In the genomic region with DNA sequence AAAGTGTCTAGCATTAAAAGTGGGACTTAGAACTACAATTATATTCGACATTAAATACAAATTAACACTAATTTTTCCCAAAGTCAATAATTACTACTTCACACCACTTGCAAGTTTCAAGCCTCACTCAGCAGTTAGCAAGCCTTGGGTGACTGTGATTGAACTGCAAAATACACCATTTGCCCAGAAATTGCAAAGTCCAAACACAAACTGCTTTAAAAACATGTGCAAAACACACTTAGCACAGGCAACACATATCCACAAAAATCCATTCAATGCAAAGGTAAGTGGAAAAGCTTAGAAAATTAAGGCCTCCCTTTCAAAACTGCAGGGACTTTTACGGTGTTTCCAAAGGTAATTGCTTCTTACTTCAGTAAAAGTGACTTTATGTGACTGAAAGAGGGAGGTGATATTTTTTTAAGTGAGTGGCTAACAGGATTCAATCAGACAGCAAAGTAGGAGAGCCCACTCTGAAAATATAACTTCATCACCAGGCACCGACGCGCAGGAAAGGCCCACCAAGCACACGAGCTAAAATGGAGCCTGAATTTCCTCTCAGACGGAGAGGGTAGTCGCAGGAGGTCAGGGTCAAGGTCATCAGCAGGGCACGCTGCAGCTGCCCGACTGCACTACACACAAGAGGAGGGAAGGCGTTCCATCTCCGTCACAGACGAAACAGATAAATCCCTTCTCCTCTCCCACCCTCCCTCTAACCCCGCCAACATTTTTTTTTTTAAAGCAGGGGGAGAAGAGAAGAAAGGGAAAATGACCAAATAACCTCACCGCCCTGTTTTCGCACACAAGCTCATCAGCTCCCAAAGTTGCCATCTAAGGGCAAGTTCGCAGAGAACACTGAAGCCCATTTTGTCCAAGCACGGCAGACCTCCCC, we compare ENCODE assay signal across 8 cellular contexts. TPM values are rescaled to one million over a fixed set of nuclear protein-coding genes. Genes with fewer than 3 reads are reported as not detected.
DNase-seq lines count a peak whose midpoint lies in the region; ATAC-seq, FAIRE-seq and TF ChIP-seq lines count a peak whose summit lies in the region.

No MANE protein-coding gene starts in this region.

- peaks cover 62% of the 10 kb centered on the region for H3K79me2 ChIP-seq in PC-3 (ENCODE audit: low read length)

- intact Hi-C loops in PC-3 (cut with micrococcal nuclease) (loop anchor here (1.0 to 5.0 kb wide), 8 partner anchors 129 to 753 kb away; partner anchors contain the start of genes LSM6, MMAA and OTUD4), lower leg skin (cut with DNase I; ENCODE audit: low total_unique reads) (loop anchor here (5.0 kb wide), 1 partner anchor 318 kb away; the partner anchor contains the start of gene MMAA)

- peak; percentile 28 to 55 for DNase-seq in NCI-H524 (lab: John Stamatoyannopoulos, UW)
- no peak for DNase-seq in NCI-H524 treated with DMSO at 0.1 percent for 48 hours (lab: John Stamatoyannopoulos, UW)
- DNase-seq in H54 (ENCODE audit: insufficient read length, low spot score) = no peak
- DNase-seq in PC-3 = no peak
- DNase-seq in choroid plexus epithelial cell (ENCODE audit: low read depth) = no peak
- DNase-seq in lower leg skin (ENCODE audit: low spot score in 2 of 2) = no peak
- no peak for DNase-seq in suprapubic skin (ENCODE audit: low spot score in 2 of 2)
- no peak for DNase-seq in middle frontal gyrus (ENCODE audit: extremely low spot score, low spot score)

- POLR2A ChIA-PET in PC-3 (lab: Charles Lee; ENCODE audit: unreplicated experiment) = no interaction called here

- FAIRE-seq in H54 (lab: Jason Lieb, UNC) = no peak

- H3K4me3 ChIP-seq in PC-3 (ENCODE audit: low read length) (peak overlapping the region; percentile 84), choroid plexus epithelial cell (ENCODE audit: low read depth, low read length) (peak overlapping the region; percentile 89), lower leg skin (ENCODE audit: low read depth, poor library complexity, severe bottlenecking) (peak overlapping the region; percentile 65), suprapubic skin (peak overlapping the region; percentile 89)

- peak overlapping the region; percentile 80 for H3K9ac ChIP-seq in PC-3 (ENCODE audit: low read length)

- CTCF ChIA-PET in PC-3 (lab: Charles Lee) = interaction anchor here (0.6 kb wide), 1 partner anchor 719 kb away, joined by 3 read pairs; no protein-coding TSS in a partner anchor

- BruUV-seq in PC-3 (replicated peaks; lab: Mats Ljungman, UMichigan) = TSS peak; percentile 15

- TF ChIP-seq CTCF in PC-3 (conservative IDR thresholded peaks at IDR 0.05; ENCODE audit: low read depth, low read length) (no peak), choroid plexus epithelial cell (conservative IDR thresholded peaks at IDR 0.05; ENCODE audit: low read depth, low read length) (no peak), lower leg skin (IDR thresholded peaks at IDR 0.05) (no peak), suprapubic skin (IDR thresholded peaks at IDR 0.05) (no peak)

- peak overlapping the region; percentile 75 for H3K27ac ChIP-seq in PC-3 (ENCODE audit: low read length)
- H3K27ac ChIP-seq in suprapubic skin = peak overlapping the region; percentile 93

- H3K4me2 ChIP-seq in PC-3 (ENCODE audit: low read length) = peak overlapping the region; percentile 88

- peak overlapping the region; percentile 85 for H2AFZ ChIP-seq in PC-3 (ENCODE audit: low read length)

- H4K20me1 ChIP-seq in PC-3 (ENCODE audit: low read length) = no peaks in the 10 kb centered on the region

- H3K27me3 ChIP-seq in PC-3 (ENCODE audit: low read length) (no peaks in the 10 kb centered on the region), suprapubic skin (no peaks in the 10 kb centered on the region)

- TF ChIP-seq EP300 in suprapubic skin (IDR thresholded peaks at IDR 0.05) = no peak

- peaks cover 6% of the 10 kb centered on the region for H3F3A ChIP-seq in PC-3 (ENCODE audit: low read length, unreplicated experiment)

- H3K4me1 ChIP-seq in PC-3 (ENCODE audit: insufficient read depth, low read length) = peaks cover 31% of the 10 kb centered on the region
- peaks cover 9% of the 10 kb centered on the region for H3K4me1 ChIP-seq in suprapubic skin

- H3K9me2 ChIP-seq in PC-3 (replicated peaks; ENCODE audit: low read length) = no peaks in the 10 kb centered on the region

- no peaks in the 10 kb centered on the region for H3K36me3 ChIP-seq in PC-3 (ENCODE audit: low read depth, low read length)
- H3K36me3 ChIP-seq in suprapubic skin = no peaks in the 10 kb centered on the region

- peak; percentile 10; the same call in 1 of the 2 replicates for TF ChIP-seq POLR2A in H54 (IDR thresholded peaks at IDR 0.05; ENCODE audit: low read depth, low read length)
- TF ChIP-seq POLR2A in lower leg skin (IDR thresholded peaks at IDR 0.05) = no peak
- TF ChIP-seq POLR2A in suprapubic skin (IDR thresholded peaks at IDR 0.05) = no peak

- WGBS in lower leg skin, 2 donors = 26% methylated on average over 18 of the region's 18 CpGs
- 32% methylated on average over 18 of the region's 18 CpGs for whole genome bisulfite sequencing in suprapubic skin

- no peaks in the 10 kb centered on the region for H3K9me3 ChIP-seq in PC-3 (ENCODE audit: low read length)
- no peaks in the 10 kb centered on the region for H3K9me3 ChIP-seq in suprapubic skin

- ATAC-seq in PC-3 = no peak

RNA-seq across cellular contexts. Expression of gene ZNF827, which starts 3.1 kb away (rescaled TPM):
- 9.8 and 12.0 TPM in 2 replicates for total RNA-seq in PC-3 (2014; rRNA removed)
- total RNA-seq in lower leg skin = 10 to 100 TPM in 1 of 4 donors, 1 to 10 TPM in 3; 2.6 to 17.9 (median 3.7) TPM
- total RNA-seq in suprapubic skin = 10 to 100 TPM in 2 of 4 donors, 1 to 10 TPM in 2; 3.0 to 11.0 (median 8.8) TPM

Comparison
In these comparisons a context has a peak if more than half of its experiments do, and no peak if none do; other contexts are left out.
1. DNase-seq: peak in NCI-H524 (2 of 2); none in NCI-H524 treated with DMSO at 0.1 percent for 48 hours (single experiment), H54 (single experiment), PC-3 (single experiment), choroid plexus epithelial cell (single experiment), lower leg skin (0 of 2), suprapubic skin (0 of 2) and middle frontal gyrus (single experiment).
2. Peak in every context shown above with its lines, with median percentiles within 50 percentile points of each other: H3K4me3 ChIP-seq.